Comparison of ENCODE assay signal across 8 cellular contexts in the genomic region with DNA sequence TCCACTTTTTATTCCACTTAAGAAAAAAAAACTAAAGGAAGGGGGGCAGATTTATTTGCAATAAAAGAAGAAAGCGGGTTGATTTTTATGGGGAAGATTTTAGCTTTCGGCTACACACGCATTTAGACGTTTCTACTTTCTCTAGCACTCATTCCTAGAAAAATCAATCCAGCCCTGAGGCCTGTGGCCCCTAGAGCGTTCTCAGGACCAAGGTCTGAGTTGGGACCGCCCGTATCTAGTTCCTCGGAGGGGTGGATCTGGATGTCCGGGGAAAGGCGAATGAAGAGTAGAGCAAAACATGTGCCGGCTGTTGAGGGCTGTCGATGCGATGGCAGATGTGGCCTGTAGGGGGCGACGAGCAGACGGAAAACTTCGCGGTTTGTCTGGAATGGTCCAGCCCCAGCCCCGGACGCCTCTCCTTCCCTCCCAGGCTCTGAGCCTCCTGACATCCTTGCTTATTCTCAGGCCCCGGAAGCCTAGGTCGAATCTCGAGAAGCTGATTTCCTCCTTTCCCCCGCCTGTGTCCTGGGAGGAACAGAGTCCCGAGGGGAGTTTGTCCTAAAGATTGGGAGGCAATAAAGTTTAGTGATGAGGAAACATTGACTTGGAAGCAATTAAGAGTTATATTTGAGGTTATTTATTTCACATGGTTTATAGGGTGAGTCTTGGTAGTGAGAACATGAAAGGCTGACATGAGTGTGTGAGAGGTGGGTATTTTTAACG. TPM values are rescaled to one million over a fixed set of nuclear protein-coding genes. Genes with fewer than 3 reads are reported as not detected.
A peak's percentile ranks its signal among the peaks of the same experiment; 100 is the strongest.
DNase-seq lines count a peak whose midpoint lies in the region; ATAC-seq, FAIRE-seq and TF ChIP-seq lines count a peak whose summit lies in the region.

No MANE protein-coding gene starts in this region.

- no peaks in the 10 kb centered on the region for H3K36me3 ChIP-seq in BJ (ENCODE audit: control insufficient read depth, insufficient read depth, low read length)
- H3K36me3 ChIP-seq in bronchial epithelial cell (ENCODE audit: control insufficient read depth, insufficient read depth, low read length) = no peaks in the 10 kb centered on the region

- H3K4me3 Mint-ChIP-seq in type B pancreatic cell = peak overlapping the region; percentile 67

- H3K9me3 Mint-ChIP-seq in type B pancreatic cell = no peaks in the 10 kb centered on the region

- no peak for ATAC-seq in HG02610 (IDR thresholded peaks at IDR 0.05; ENCODE audit: unreplicated experiment)

- no peak for FAIRE-seq in bronchial epithelial cell (lab: Jason Lieb, UNC)

- no peak overlapping the region for H3K27ac Mint-ChIP-seq in type B pancreatic cell

- DNase-seq in BJ (ENCODE audit: low read depth) = no peak
- DNase-seq in HUDEP-2 (lab: John Stamatoyannopoulos, UW; ENCODE audit: unreplicated experiment in 76 of 76) = peak in 51 of 76 experiments; percentile 10 to 70 (median 41)
- DNase-seq in RPMI8226 = peak; percentile 73
- DNase-seq in bronchial epithelial cell (ENCODE audit: low read depth) = peak; percentile 25
- DNase-seq in left kidney (ENCODE audit: low read depth, low spot score) = peak; percentile 91
- peak; percentile 84 for DNase-seq in type B pancreatic cell (ENCODE audit: extremely low spot score, unreplicated experiment)

- H3K27me3 ChIP-seq in BJ (ENCODE audit: control insufficient read depth, insufficient read depth, low read length) = peaks cover 53% of the 10 kb centered on the region
- H3K27me3 ChIP-seq in bronchial epithelial cell (ENCODE audit: control insufficient read depth, insufficient read depth, low read length) = peaks cover 68% of the 10 kb centered on the region

- no peaks in the 10 kb centered on the region for H3K36me3 Mint-ChIP-seq in type B pancreatic cell

- peaks cover 84% of the 10 kb centered on the region for H3K27me3 Mint-ChIP-seq in type B pancreatic cell

- H3K4me3 ChIP-seq in BJ (ENCODE audit: low read depth, low read length) (no peak overlapping the region), bronchial epithelial cell (ENCODE audit: low read depth, low read length) (no peak overlapping the region)

- TF ChIP-seq CTCF in BJ (IDR thresholded peaks at IDR 0.05; ENCODE audit: insufficient read depth, low read depth, low read length) = peak; percentile 78
- peak; percentile 93 for TF ChIP-seq CTCF in GM12872 (IDR thresholded peaks at IDR 0.05; ENCODE audit: insufficient read depth, low read depth, low read length)
- peak; percentile 84 for TF ChIP-seq CTCF in bronchial epithelial cell (IDR thresholded peaks at IDR 0.05; ENCODE audit: insufficient read depth, low read length, severe bottlenecking)
- TF ChIP-seq CTCF in type B pancreatic cell (conservative IDR thresholded peaks at IDR 0.05) = peak; percentile 92

- H3K4me1 Mint-ChIP-seq in type B pancreatic cell (ENCODE audit: unreplicated experiment) = peaks cover 5% of the 10 kb centered on the region

- POLR2A ChIA-PET in BJ (lab: Charles Lee) = no interaction called here

- CTCF ChIA-PET in BJ (lab: Yijun Ruan, JAX) = interaction anchor here (0.6 to 2.5 kb wide), 12 partner anchors 8 to 978 kb away, joined by 3 to 10 read pairs (median 4); no protein-coding TSS in a partner anchor

RNA-seq across cellular contexts. Expression of a gene that starts 5.2 kb away (rescaled TPM):
- polyA plus RNA-seq in BJ (2011; rRNA removed) = not detected in 2 replicates
- not detected in 2 replicates for polyA minus RNA-seq in BJ (2011; rRNA and poly(A)+ RNA removed)
- total RNA-seq in bronchial epithelial cell = not detected in 2 replicates
- 0.12 and 0.70 TPM in 2 replicates for total RNA-seq in type B pancreatic cell (ENCODE audit: low replicate concordance)

RNA-seq across cellular contexts. Expression of a gene that starts 39.8 kb away (rescaled TPM):
- polyA plus RNA-seq in BJ (2011; rRNA removed) = 3.1 and 7.6 TPM in 2 replicates
- 1.7 and 2.7 TPM in 2 replicates for polyA minus RNA-seq in BJ (2011; rRNA and poly(A)+ RNA removed)
- total RNA-seq in bronchial epithelial cell (9.2 and 12.7 TPM in 2 replicates), type B pancreatic cell (ENCODE audit: low replicate concordance) (17.1 and 20.5 TPM in 2 replicates)
